In genomic region chr5:173581408-173582197, GRCh38 we compare ENCODE assay signal across 8 cellular contexts. TPM values are rescaled to one million over a fixed set of nuclear protein-coding genes. Genes with fewer than 3 reads are reported as not detected.
DNase-seq lines count a peak whose midpoint lies in the region; ATAC-seq lines count a peak whose summit lies in the region.

No MANE protein-coding gene starts in this region.

- peaks cover 28 to 33% of the 10 kb centered on the region in 2 donors for H3K36me3 Mint-ChIP-seq in activated naive CD4-positive, alpha-beta T cell treated with anti-CD3 and anti-CD28 coated beads, Interleukin-2, amount 50 U/mL, for 72 hours

- H3K27ac Mint-ChIP-seq in activated naive CD4-positive, alpha-beta T cell treated with anti-CD3 and anti-CD28 coated beads, Interleukin-2, amount 50 U/mL, for 72 hours: no peak overlapping the region

- peaks cover 16 to 20% of the 10 kb centered on the region in 2 donors for H3K9me3 Mint-ChIP-seq in activated naive CD4-positive, alpha-beta T cell treated with anti-CD3 and anti-CD28 coated beads, Interleukin-2, amount 50 U/mL, for 72 hours

- peak; percentile 16 for DNase-seq in activated gamma-delta T cell treated with Interleukin-2 at 50 U/mL for 16 hours
- no peak for DNase-seq in activated gamma-delta T cell (lab: John Stamatoyannopoulos, UW)
- peak; percentile 14 for DNase-seq in NOMO-1 treated with dmso at 0.1 percent for 144 hours (lab: John Stamatoyannopoulos, UW; ENCODE audit: unreplicated experiment)
- peak in 1 of 2 donors; percentile 70 for DNase-seq in activated naive CD4-positive, alpha-beta T cell treated with anti-CD3 and anti-CD28 coated beads, Interleukin-2, amount 50 U/mL, for 72 hours (ENCODE audit: low spot score in 2 of 2)
- DNase-seq in iPS-NIHi7 (ENCODE audit: extremely low spot score): peak; percentile 87
- peak; percentile 32 to 36 for DNase-seq in stimulated activated CD8-positive, alpha-beta memory T cell treated with anti-CD3 and anti-CD28 coated beads, Interleukin-2, amount 100 ng/mL, for 48 hours (ENCODE audit: low read depth in 2 of 2)
- DNase-seq in SIG-M5 treated with dmso at 0.1 percent for 504 hours (lab: John Stamatoyannopoulos, UW; ENCODE audit: unreplicated experiment): no peak

- ATAC-seq in activated naive CD4-positive, alpha-beta T cell treated with anti-CD3 and anti-CD28 coated beads, Interleukin-2, amount 50 U/mL, for 72 hours: peak; percentile 34 to 58
- no peak for ATAC-seq in HG02610 (IDR thresholded peaks at IDR 0.05; ENCODE audit: unreplicated experiment)

RNA-seq across cellular contexts. Expression of gene BOD1, which starts 34.8 kb away (rescaled TPM):
- 10 to 100 TPM; 24.4 to 24.8 TPM for total RNA-seq in activated naive CD4-positive, alpha-beta T cell treated with anti-CD3 and anti-CD28 coated beads, Interleukin-2, amount 50 U/mL, for 72 hours

Comparison
In these comparisons a context has a peak if more than half of its experiments do, and no peak if none do; other contexts are left out.
1. DNase-seq: peak in activated gamma-delta T cell treated with Interleukin-2 at 50 U/mL for 16 hours (single experiment), NOMO-1 treated with dmso at 0.1 percent for 144 hours (single experiment), iPS-NIHi7 (single experiment) and stimulated activated CD8-positive, alpha-beta memory T cell treated with anti-CD3 and anti-CD28 coated beads, Interleukin-2, amount 100 ng/mL, for 48 hours (2 of 2); none in activated gamma-delta T cell (single experiment) and SIG-M5 treated with dmso at 0.1 percent for 504 hours (single experiment).